Comparison of ENCODE assay signal across 8 cellular contexts in the genomic region with DNA sequence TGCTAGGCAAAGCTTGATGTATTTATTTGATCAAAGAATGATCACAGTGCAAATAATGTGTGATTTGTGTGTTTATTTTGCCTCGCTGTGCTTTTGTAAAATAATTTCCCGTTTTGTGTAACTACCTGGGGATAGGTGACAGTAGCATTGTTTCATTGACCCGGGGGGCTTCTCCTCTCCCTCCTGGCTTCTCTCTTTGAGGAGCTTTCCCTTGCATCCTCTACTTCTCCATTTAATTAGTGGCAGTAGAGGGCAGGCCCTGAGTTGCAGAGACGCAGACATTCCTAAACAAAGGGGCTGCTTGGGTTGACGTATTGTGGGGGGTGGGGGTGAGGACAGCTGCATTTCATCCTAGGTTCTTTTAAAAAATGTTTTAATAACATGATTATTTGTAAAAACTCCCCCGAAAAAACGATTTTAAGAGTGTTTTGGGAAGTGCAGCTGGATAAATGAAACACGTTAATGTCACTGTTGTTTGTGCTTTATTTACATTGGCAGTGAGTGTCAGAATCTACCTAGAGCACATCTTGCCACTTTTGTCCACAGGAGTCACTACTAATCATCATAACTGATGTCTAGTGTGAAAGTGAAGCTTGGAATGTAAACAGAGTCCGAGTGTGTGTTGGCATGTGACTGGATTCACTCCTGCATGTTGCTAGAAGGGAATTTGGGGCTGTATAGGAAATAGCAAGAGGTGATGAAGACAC. TPM values are rescaled to one million over a fixed set of nuclear protein-coding genes. Genes with fewer than 3 reads are reported as not detected.
DNase-seq lines count a peak whose midpoint lies in the region; ATAC-seq lines count a peak whose summit lies in the region.

No MANE protein-coding gene starts in this region.

- H3K4me1 Mint-ChIP-seq in activated T-cell treated with anti-CD3 and anti-CD28 coated beads, Interleukin-2, amount 50 U/mL, for 4 hours (ENCODE audit: low read depth) = peaks cover 24% of the 10 kb centered on the region
- peaks cover 27% of the 10 kb centered on the region for H3K4me1 Mint-ChIP-seq in activated CD4-positive, alpha-beta memory T cell treated with anti-CD3 and anti-CD28 coated beads, Interleukin-2, amount 10 ng/mL, durations not matched to agents 7 days and 5 days

- H3K4me1 ChIP-seq in iPS-20b (ENCODE audit: insufficient read depth, low read length) (peaks cover 15% of the 10 kb centered on the region; the same call in 1 of the 2 replicates), stomach smooth muscle (ENCODE audit: control insufficient read depth, insufficient read depth, low read length) (peaks cover 28% of the 10 kb centered on the region)

- no peak for ATAC-seq in activated T-cell treated with anti-CD3 and anti-CD28 coated beads, Interleukin-2, amount 50 U/mL, for 4 hours
- ATAC-seq in HG03135 (IDR thresholded peaks at IDR 0.05; ENCODE audit: unreplicated experiment) (no peak), HG03354 (IDR thresholded peaks at IDR 0.05; ENCODE audit: poor library complexity, severe bottlenecking, unreplicated experiment) (no peak)

- CTCF ChIA-PET in activated CD4-positive, alpha-beta memory T cell treated with anti-CD3 and anti-CD28 coated beads, Interleukin-2, amount 10 ng/mL, durations not matched to agents 7 days and 5 days (lab: Charles Lee) = interaction anchor here (3.7 kb wide), 1 partner anchor 75 kb away, joined by 14 read pairs; no protein-coding TSS in a partner anchor

- no peak overlapping the region for H3K27ac Mint-ChIP-seq in activated CD4-positive, alpha-beta memory T cell treated with anti-CD3 and anti-CD28 coated beads, Interleukin-2, amount 10 ng/mL, durations not matched to agents 7 days and 5 days

- peaks cover 39% of the 10 kb centered on the region; the same call in 1 of the 2 replicates for H3K27me3 ChIP-seq in iPS-20b (ENCODE audit: insufficient read depth, low read length)
- no peaks in the 10 kb centered on the region for H3K27me3 ChIP-seq in stomach smooth muscle (ENCODE audit: control insufficient read depth in 1 of 2, insufficient read depth in 2 of 2, low read length in 2 of 2)

- H3K9me3 Mint-ChIP-seq in activated T-cell treated with anti-CD3 and anti-CD28 coated beads, Interleukin-2, amount 50 U/mL, for 4 hours = no peaks in the 10 kb centered on the region
- H3K9me3 Mint-ChIP-seq in activated CD4-positive, alpha-beta memory T cell treated with anti-CD3 and anti-CD28 coated beads, Interleukin-2, amount 10 ng/mL, durations not matched to agents 7 days and 5 days = no peaks in the 10 kb centered on the region

- POLR2A ChIA-PET in activated CD4-positive, alpha-beta memory T cell treated with anti-CD3 and anti-CD28 coated beads, Interleukin-2, amount 10 ng/mL, durations not matched to agents 7 days and 5 days (lab: Charles Lee) = interaction anchor here (0.9 to 1.4 kb wide), 2 partner anchors 9 to 135 kb away, joined by 3 read pairs; no protein-coding TSS in a partner anchor

- H3K27me3 Mint-ChIP-seq in activated T-cell treated with anti-CD3 and anti-CD28 coated beads, Interleukin-2, amount 50 U/mL, for 4 hours (ENCODE audit: low read depth) = peaks cover 2% of the 10 kb centered on the region
- peaks cover 34% of the 10 kb centered on the region for H3K27me3 Mint-ChIP-seq in activated CD4-positive, alpha-beta memory T cell treated with anti-CD3 and anti-CD28 coated beads, Interleukin-2, amount 10 ng/mL, durations not matched to agents 7 days and 5 days

- H3K9me3 ChIP-seq in iPS-20b (ENCODE audit: insufficient read depth, low read depth, low read length) (no peaks in the 10 kb centered on the region), stomach smooth muscle (ENCODE audit: control insufficient read depth in 2 of 2, low read length in 2 of 2) (no peaks in the 10 kb centered on the region)

- no peak for DNase-seq in activated T-cell treated with anti-CD3 and anti-CD28 coated beads, Interleukin-2, amount 50 U/mL, for 4 hours
- no peak for DNase-seq in activated T-cell treated with anti-CD3 and anti-CD28 coated beads for 4 hours
- no peak for DNase-seq in activated CD4-positive, alpha-beta memory T cell treated with anti-CD3 and anti-CD28 coated beads, Interleukin-2, amount 10 ng/mL, durations not matched to agents 7 days and 5 days
- no peak for DNase-seq in GM19238 (ENCODE audit: insufficient read length, low spot score)

- no peaks in the 10 kb centered on the region for H3K36me3 Mint-ChIP-seq in activated T-cell treated with anti-CD3 and anti-CD28 coated beads, Interleukin-2, amount 50 U/mL, for 4 hours (ENCODE audit: insufficient read depth)
- H3K36me3 Mint-ChIP-seq in activated CD4-positive, alpha-beta memory T cell treated with anti-CD3 and anti-CD28 coated beads, Interleukin-2, amount 10 ng/mL, durations not matched to agents 7 days and 5 days (ENCODE audit: low read depth) = no peaks in the 10 kb centered on the region

- no peak overlapping the region for H3K27ac ChIP-seq in iPS-20b (ENCODE audit: low read length)
- peak overlapping the region; percentile 62 for H3K27ac ChIP-seq in stomach smooth muscle (ENCODE audit: low read length)

- H3K4me3 Mint-ChIP-seq in activated T-cell treated with anti-CD3 and anti-CD28 coated beads, Interleukin-2, amount 50 U/mL, for 4 hours = peak overlapping the region; percentile 83
- peak overlapping the region; percentile 85 for H3K4me3 Mint-ChIP-seq in activated CD4-positive, alpha-beta memory T cell treated with anti-CD3 and anti-CD28 coated beads, Interleukin-2, amount 10 ng/mL, durations not matched to agents 7 days and 5 days

- H3K9ac ChIP-seq in iPS-20b (ENCODE audit: low read depth, low read length) (peak overlapping the region; percentile 51; the same call in 1 of the 2 replicates), stomach smooth muscle (ENCODE audit: low read length in 2 of 2) (peak overlapping the region in 1 of 2 donors; percentile 66)

- peak overlapping the region; percentile 82 for H3K4me3 ChIP-seq in iPS-20b (ENCODE audit: low read length)
- H3K4me3 ChIP-seq in stomach smooth muscle (ENCODE audit: low read length in 2 of 2) = peak overlapping the region; percentile 79 to 84

- H3K36me3 ChIP-seq in iPS-20b (ENCODE audit: insufficient read depth, low read depth, low read length) (no peaks in the 10 kb centered on the region), stomach smooth muscle (ENCODE audit: control insufficient read depth in 2 of 2, insufficient read depth in 2 of 2, low read length in 2 of 2) (no peaks in the 10 kb centered on the region)

RNA-seq across cellular contexts. Expression of gene NEDD4L, which starts 2.2 kb away (rescaled TPM):
- total RNA-seq in activated T-cell treated with anti-CD3 and anti-CD28 coated beads, Interleukin-2, amount 50 U/mL, for 4 hours = 1 to 10 TPM; 2.6 to 4.7 (median 2.9) TPM
- total RNA-seq in activated CD4-positive, alpha-beta memory T cell treated with anti-CD3 and anti-CD28 coated beads, Interleukin-2, amount 10 ng/mL, durations not matched to agents 7 days and 5 days = 1 to 10 TPM; 4.6 to 5.8 TPM
